Comparison of ENCODE assay signal across 7 cellular contexts in the genomic region with DNA sequence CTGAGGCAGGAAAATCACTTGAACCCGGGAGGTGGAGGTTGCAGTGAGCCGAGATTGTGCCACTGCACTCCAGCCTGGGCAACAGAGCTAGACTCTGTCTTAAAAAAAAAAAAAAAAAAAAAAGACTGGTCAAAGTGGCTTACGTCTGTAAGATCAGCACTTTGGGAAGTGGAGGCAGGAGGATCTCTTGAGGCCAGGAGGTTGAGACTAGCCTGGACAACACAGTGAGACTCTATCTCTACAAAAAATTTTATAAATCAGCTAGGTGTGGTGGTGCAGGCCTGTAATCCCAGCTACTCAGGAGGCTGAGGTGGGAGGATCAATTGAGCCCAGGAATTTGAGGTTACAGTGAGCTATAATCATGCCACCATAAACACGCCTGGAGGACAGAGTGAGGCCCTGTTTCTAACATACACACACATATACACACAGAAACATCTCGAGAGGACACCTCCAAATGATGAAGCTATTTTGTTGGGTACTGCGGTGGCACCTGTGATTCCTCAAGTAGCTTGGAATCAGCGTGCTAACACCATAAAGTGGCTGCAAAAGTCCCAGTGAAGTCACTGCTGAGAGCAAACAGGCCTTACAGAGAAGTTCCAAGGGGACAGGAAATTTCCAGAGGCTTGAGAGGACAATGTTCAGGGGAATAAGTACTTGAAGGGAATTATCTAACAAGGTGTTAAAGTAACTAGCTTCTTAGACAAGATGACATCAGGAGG. TPM values are rescaled to one million over a fixed set of nuclear protein-coding genes. Genes with fewer than 3 reads are reported as not detected.
DNase-seq lines count a peak whose midpoint lies in the region; ATAC-seq, FAIRE-seq and TF ChIP-seq lines count a peak whose summit lies in the region.

No MANE protein-coding gene starts in this region.

- FAIRE-seq in small intestine (lab: Jason Lieb, UNC) = no peak

- intact Hi-C loops in mucosa of descending colon (cut with DNase I, micrococcal nuclease) = no loop called here

- H3K27me3 Mint-ChIP-seq in T-helper 17 cell = no peaks in the 10 kb centered on the region

- no peaks in the 10 kb centered on the region for H3K36me3 Mint-ChIP-seq in T-helper 17 cell (ENCODE audit: low read depth)

- peaks cover 38% of the 10 kb centered on the region for H3K4me1 Mint-ChIP-seq in T-helper 17 cell

- H3K36me3 ChIP-seq in HAP-1 (replicated peaks) (peaks cover 13% of the 10 kb centered on the region), small intestine (ENCODE audit: control insufficient read depth in 2 of 2, insufficient read depth in 2 of 2, low read length in 2 of 2) (no peaks in the 10 kb centered on the region), mucosa of descending colon (ENCODE audit: low read depth) (no peaks in the 10 kb centered on the region)

- H3K27ac ChIP-seq in small intestine (ENCODE audit: low read depth in 1 of 2, low read length in 1 of 2) = peak overlapping the region in 1 of 2 donors; percentile 74

- in situ Hi-C loops in HAP-1 (cut with MboI; ENCODE audit: low sequenced_read_pairs) = no loop called here

- H3K27ac Mint-ChIP-seq in T-helper 17 cell = peak overlapping the region; percentile 78

- 60 to 68% (median 63%) methylated on average over 7 of the region's 7 CpGs for WGBS in small intestine, 3 donors

- TF ChIP-seq CTCF in fibroblast of the aortic adventitia (IDR thresholded peaks at IDR 0.05; ENCODE audit: insufficient read depth, low read length) (no peak), mucosa of descending colon (IDR thresholded peaks at IDR 0.05) (no peak)

- H3K4me3 ChIP-seq in HAP-1 (peak overlapping the region; percentile 74), fibroblast of the aortic adventitia (ENCODE audit: low read depth, low read length) (peak overlapping the region; percentile 71), small intestine (ENCODE audit: low read depth in 1 of 2, low read length in 2 of 2) (peak overlapping the region in 1 of 2 donors; percentile 88), mucosa of descending colon (no peak overlapping the region)

- H3K4me3 Mint-ChIP-seq in T-helper 17 cell = peak overlapping the region; percentile 88

- ATAC-seq in T-helper 17 cell = no peak
- ATAC-seq in HG03571 (IDR thresholded peaks at IDR 0.05; ENCODE audit: unreplicated experiment) = no peak
- no peak for ATAC-seq in mucosa of descending colon
- ATAC-seq in GM18868 (IDR thresholded peaks at IDR 0.05; ENCODE audit: unreplicated experiment) = no peak

- DNase-seq in HAP-1 (ENCODE audit: low spot score in 2 of 2) (no peak), T-helper 17 cell (no peak), fibroblast of the aortic adventitia (ENCODE audit: low read depth) (no peak), small intestine (peak; percentile 48), mucosa of descending colon (no peak)

- no peaks in the 10 kb centered on the region for H3K27me3 ChIP-seq in HAP-1 (ENCODE audit: low read depth)
- H3K27me3 ChIP-seq in small intestine (ENCODE audit: control insufficient read depth in 2 of 2, insufficient read depth in 2 of 2, low read length in 2 of 2) = no peaks in the 10 kb centered on the region

- no peaks in the 10 kb centered on the region; the same call in none of the 2 replicates for H3K9me3 ChIP-seq in HAP-1
- no peaks in the 10 kb centered on the region for H3K9me3 ChIP-seq in T-helper 17 cell (ENCODE audit: control insufficient read depth, low read length, poor library complexity, severe bottlenecking)
- no peaks in the 10 kb centered on the region for H3K9me3 ChIP-seq in small intestine (ENCODE audit: control insufficient read depth, low read depth)
- no peaks in the 10 kb centered on the region for H3K9me3 ChIP-seq in mucosa of descending colon

- peaks cover 42% of the 10 kb centered on the region for H3K4me1 ChIP-seq in HAP-1
- peaks cover 19 to 27% of the 10 kb centered on the region in 2 donors for H3K4me1 ChIP-seq in small intestine (ENCODE audit: control insufficient read depth in 2 of 2, insufficient read depth in 1 of 2, low read depth in 1 of 2, low read length in 1 of 2)
- peaks cover 56% of the 10 kb centered on the region for H3K4me1 ChIP-seq in mucosa of descending colon (ENCODE audit: low read depth)

RNA-seq across cellular contexts. Expression of a gene that starts 1.4 kb away (rescaled TPM):
- total RNA-seq in T-helper 17 cell (10 to 100 TPM; 54.8 to 61.5 TPM), fibroblast of the aortic adventitia (ENCODE audit: low replicate concordance) (38.6 and 45.6 TPM in 2 replicates), mucosa of descending colon (100 to 1,000 TPM; 116 to 160 (median 129) TPM)
- polyA plus RNA-seq in small intestine = 10 to 100 TPM; 67.8 to 84.1 (median 70.0) TPM

RNA-seq across cellular contexts. Expression of a gene that starts 52.7 kb away (rescaled TPM):
- total RNA-seq in T-helper 17 cell (100 to 1,000 TPM; 218 to 232 TPM), fibroblast of the aortic adventitia (ENCODE audit: low replicate concordance) (9.8 and 26.5 TPM in 2 replicates), mucosa of descending colon (10 to 100 TPM; 67.1 to 91.0 (median 83.5) TPM)
- 100 to 1,000 TPM in 1 of 3 donors, 10 to 100 TPM in 2; 25.5 to 232 (median 71.3) TPM for polyA plus RNA-seq in small intestine
